1 cellular context compared by ENCODE assay signal in genomic region chr9:14868772-14869583, GRCh38.
TF ChIP-seq lines count a peak whose summit lies in the region.

No MANE protein-coding gene starts in this region.

TF ChIP-seq in HepG2, 621 proteins besides CTCF, POLR2A, EP300 and RAD21 (continued from another document and continues in another):
- TF ChIP-seq ZNF275 (CRISPR knock-in tag; IDR thresholded peaks at IDR 0.05; ENCODE audit: borderline replicate concordance) (no peak), ZFAT (CRISPR knock-in tag; conservative IDR thresholded peaks at IDR 0.05) (no peak), TRIM24 (CRISPR knock-in tag; IDR thresholded peaks at IDR 0.05) (0 out of 2 replicates have a peak, but pooled peaks have one; percentile 49), TARDBP (CRISPR knock-in tag; IDR thresholded peaks at IDR 0.05) (no peak; the same call in 1 of the 2 replicates), THAP9 (CRISPR knock-in tag; IDR thresholded peaks at IDR 0.05; ENCODE audit: borderline replicate concordance) (0 out of 2 replicates have a peak, but pooled peaks have one; percentile 53), ZNF607 (CRISPR knock-in tag; IDR thresholded peaks at IDR 0.05; ENCODE audit: borderline replicate concordance) (no peak; the same call in 1 of the 2 replicates), ZNF569 (CRISPR knock-in tag; IDR thresholded peaks at IDR 0.05; ENCODE audit: borderline replicate concordance) (no peak), ZNF121 (CRISPR knock-in tag; IDR thresholded peaks at IDR 0.05) (no peak; the same call in 1 of the 2 replicates), RBFOX2 (IDR thresholded peaks at IDR 0.05; ENCODE audit: low read depth, low read length) (peak; percentile 77), PHB2 (IDR thresholded peaks at IDR 0.05; ENCODE audit: partially characterized antibody) (no peak), HMG20B (CRISPR knock-in tag; conservative IDR thresholded peaks at IDR 0.05) (0 out of 2 replicates have a peak, but pooled peaks have one; percentile 51), BATF2 (CRISPR knock-in tag; IDR thresholded peaks at IDR 0.05) (no peak), ZNF232 (CRISPR knock-in tag; IDR thresholded peaks at IDR 0.05; ENCODE audit: borderline replicate concordance) (0 out of 2 replicates have a peak, but pooled peaks have one; percentile 39), GATA4 (IDR thresholded peaks at IDR 0.05; ENCODE audit: borderline replicate concordance, low read depth) (peak; percentile 52; the same call in 1 of the 2 replicates), FIP1L1 (IDR thresholded peaks at IDR 0.05; ENCODE audit: borderline replicate concordance, insufficient read depth, low read depth, low read length) (no peak), TAF15 (IDR thresholded peaks at IDR 0.05; ENCODE audit: low read depth, low read length, poor library complexity, severe bottlenecking) (no peak), YY1 (IDR thresholded peaks at IDR 0.05; ENCODE audit: insufficient read depth, insufficient replicate concordance, low read depth, low read length) (no peak), ZNF772 (CRISPR knock-in tag; IDR thresholded peaks at IDR 0.05) (no peak; the same call in 1 of the 2 replicates), HNRNPUL1 (IDR thresholded peaks at IDR 0.05; ENCODE audit: low read depth, low read length) (no peak), CERS6 (CRISPR knock-in tag; IDR thresholded peaks at IDR 0.05) (no peak), ZNF687 (CRISPR knock-in tag; IDR thresholded peaks at IDR 0.05) (peak; percentile 83), ZNF574 (CRISPR knock-in tag; IDR thresholded peaks at IDR 0.05) (no peak; the same call in 1 of the 2 replicates), NFRKB (IDR thresholded peaks at IDR 0.05) (no peak), GATAD1 (CRISPR knock-in tag; IDR thresholded peaks at IDR 0.05) (peak; percentile 65), RXRB (CRISPR knock-in tag; IDR thresholded peaks at IDR 0.05; ENCODE audit: borderline replicate concordance) (peak; percentile 77)
- TF ChIP-seq, protein P1, sequence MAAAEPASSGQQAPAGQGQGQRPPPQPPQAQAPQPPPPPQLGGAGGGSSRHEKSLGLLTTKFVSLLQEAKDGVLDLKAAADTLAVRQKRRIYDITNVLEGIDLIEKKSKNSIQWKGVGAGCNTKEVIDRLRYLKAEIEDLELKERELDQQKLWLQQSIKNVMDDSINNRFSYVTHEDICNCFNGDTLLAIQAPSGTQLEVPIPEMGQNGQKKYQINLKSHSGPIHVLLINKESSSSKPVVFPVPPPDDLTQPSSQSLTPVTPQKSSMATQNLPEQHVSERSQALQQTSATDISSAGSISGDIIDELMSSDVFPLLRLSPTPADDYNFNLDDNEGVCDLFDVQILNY (CRISPR knock-in tag; conservative IDR thresholded peaks at IDR 0.05): no peak
- TF ChIP-seq, protein P2, sequence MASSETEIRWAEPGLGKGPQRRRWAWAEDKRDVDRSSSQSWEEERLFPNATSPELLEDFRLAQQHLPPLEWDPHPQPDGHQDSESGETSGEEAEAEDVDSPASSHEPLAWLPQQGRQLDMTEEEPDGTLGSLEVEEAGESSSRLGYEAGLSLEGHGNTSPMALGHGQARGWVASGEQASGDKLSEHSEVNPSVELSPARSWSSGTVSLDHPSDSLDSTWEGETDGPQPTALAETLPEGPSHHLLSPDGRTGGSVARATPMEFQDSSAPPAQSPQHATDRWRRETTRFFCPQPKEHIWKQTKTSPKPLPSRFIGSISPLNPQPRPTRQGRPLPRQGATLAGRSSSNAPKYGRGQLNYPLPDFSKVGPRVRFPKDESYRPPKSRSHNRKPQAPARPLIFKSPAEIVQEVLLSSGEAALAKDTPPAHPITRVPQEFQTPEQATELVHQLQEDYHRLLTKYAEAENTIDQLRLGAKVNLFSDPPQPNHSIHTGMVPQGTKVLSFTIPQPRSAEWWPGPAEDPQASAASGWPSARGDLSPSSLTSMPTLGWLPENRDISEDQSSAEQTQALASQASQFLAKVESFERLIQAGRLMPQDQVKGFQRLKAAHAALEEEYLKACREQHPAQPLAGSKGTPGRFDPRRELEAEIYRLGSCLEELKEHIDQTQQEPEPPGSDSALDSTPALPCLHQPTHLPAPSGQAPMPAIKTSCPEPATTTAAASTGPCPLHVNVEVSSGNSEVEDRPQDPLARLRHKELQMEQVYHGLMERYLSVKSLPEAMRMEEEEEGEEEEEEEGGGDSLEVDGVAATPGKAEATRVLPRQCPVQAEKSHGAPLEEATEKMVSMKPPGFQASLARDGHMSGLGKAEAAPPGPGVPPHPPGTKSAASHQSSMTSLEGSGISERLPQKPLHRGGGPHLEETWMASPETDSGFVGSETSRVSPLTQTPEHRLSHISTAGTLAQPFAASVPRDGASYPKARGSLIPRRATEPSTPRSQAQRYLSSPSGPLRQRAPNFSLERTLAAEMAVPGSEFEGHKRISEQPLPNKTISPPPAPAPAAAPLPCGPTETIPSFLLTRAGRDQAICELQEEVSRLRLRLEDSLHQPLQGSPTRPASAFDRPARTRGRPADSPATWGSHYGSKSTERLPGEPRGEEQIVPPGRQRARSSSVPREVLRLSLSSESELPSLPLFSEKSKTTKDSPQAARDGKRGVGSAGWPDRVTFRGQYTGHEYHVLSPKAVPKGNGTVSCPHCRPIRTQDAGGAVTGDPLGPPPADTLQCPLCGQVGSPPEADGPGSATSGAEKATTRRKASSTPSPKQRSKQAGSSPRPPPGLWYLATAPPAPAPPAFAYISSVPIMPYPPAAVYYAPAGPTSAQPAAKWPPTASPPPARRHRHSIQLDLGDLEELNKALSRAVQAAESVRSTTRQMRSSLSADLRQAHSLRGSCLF (CRISPR knock-in tag; IDR thresholded peaks at IDR 0.05; ENCODE audit: borderline replicate concordance): no peak
- TF ChIP-seq, protein P3, sequence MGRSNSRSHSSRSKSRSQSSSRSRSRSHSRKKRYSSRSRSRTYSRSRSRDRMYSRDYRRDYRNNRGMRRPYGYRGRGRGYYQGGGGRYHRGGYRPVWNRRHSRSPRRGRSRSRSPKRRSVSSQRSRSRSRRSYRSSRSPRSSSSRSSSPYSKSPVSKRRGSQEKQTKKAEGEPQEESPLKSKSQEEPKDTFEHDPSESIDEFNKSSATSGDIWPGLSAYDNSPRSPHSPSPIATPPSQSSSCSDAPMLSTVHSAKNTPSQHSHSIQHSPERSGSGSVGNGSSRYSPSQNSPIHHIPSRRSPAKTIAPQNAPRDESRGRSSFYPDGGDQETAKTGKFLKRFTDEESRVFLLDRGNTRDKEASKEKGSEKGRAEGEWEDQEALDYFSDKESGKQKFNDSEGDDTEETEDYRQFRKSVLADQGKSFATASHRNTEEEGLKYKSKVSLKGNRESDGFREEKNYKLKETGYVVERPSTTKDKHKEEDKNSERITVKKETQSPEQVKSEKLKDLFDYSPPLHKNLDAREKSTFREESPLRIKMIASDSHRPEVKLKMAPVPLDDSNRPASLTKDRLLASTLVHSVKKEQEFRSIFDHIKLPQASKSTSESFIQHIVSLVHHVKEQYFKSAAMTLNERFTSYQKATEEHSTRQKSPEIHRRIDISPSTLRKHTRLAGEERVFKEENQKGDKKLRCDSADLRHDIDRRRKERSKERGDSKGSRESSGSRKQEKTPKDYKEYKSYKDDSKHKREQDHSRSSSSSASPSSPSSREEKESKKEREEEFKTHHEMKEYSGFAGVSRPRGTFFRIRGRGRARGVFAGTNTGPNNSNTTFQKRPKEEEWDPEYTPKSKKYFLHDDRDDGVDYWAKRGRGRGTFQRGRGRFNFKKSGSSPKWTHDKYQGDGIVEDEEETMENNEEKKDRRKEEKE (IDR thresholded peaks at IDR 0.05): no peak
- TF ChIP-seq, protein P4, sequence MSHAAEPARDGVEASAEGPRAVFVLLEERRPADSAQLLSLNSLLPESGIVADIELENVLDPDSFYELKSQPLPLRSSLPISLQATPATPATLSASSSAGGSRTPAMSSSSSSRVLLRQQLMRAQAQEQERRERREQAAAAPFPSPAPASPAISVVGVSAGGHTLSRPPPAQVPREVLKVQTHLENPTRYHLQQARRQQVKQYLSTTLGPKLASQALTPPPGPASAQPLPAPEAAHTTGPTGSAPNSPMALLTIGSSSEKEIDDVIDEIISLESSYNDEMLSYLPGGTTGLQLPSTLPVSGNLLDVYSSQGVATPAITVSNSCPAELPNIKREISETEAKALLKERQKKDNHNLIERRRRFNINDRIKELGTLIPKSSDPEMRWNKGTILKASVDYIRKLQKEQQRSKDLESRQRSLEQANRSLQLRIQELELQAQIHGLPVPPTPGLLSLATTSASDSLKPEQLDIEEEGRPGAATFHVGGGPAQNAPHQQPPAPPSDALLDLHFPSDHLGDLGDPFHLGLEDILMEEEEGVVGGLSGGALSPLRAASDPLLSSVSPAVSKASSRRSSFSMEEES (CRISPR knock-in tag; IDR thresholded peaks at IDR 0.05): peak; percentile 56; the same call in 1 of the 2 replicates
